22 cellular contexts compared by ENCODE assay signal in the genomic region with DNA sequence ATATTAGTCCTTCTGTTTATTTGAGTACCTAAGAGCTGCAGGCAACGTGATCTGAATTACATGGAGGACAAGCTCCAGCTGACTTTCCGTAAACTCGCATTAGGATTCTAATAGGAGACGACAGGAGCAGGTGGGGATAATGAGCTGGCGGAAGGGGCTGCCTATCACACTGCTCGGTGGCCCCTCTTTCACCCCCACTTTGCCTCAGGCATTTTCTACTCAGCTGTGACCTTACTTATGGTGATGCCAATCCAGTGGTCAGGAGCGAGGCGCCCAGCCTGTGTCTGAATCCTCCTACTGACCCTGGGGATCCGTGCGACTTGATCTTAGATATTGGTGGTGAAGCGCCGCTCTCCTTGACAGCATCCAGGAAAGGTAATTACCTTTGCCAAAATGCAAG. TPM values are rescaled to one million over a fixed set of nuclear protein-coding genes. Genes with fewer than 3 reads are reported as not detected.
DNase-seq lines count a peak whose midpoint lies in the region; ATAC-seq and TF ChIP-seq lines count a peak whose summit lies in the region.
"Had no signal": no experiment of that assay in that cellular context is flagged by ENCODE, and none has a peak within 500 bp of the region (broad histone marks: within the 10 kb centered on the region; RNA-seq: fewer than 3 reads in every experiment).

A gene with protein sequence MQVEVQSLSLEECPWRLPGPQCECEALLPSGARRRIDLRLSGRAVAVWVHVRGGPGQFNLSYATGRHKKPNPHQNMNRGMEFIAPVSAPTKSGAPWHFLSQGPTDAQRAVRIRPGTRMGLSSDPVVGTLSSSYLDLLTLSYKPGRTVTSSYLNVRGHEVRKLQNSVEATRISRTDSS (plus strand): TSS at position 234 of the 400 bp plus-strand sequence. CDS start 160 bp downstream, at position 394.

- H3K9ac ChIP-seq in mesenchymal stem cell (ENCODE audit: low read length), result no peak within 1 kb of the TSS

- H3K27me3 ChIP-seq in mesenchymal stem cell (ENCODE audit: control insufficient read depth in 1 of 2, insufficient read depth in 1 of 2, low read length in 2 of 2) (peaks cover 14 to 52% of the 10 kb centered on the region in 2 experiments), lower lobe of right lung (ENCODE audit: low read depth) (no peaks in the 10 kb centered on the region)

- H2BK15ac ChIP-seq in mesenchymal stem cell (ENCODE audit: low read depth, poor library complexity, severe bottlenecking), result no peak within 1 kb of the TSS

- H3K79me1 ChIP-seq in mesenchymal stem cell (replicated peaks; ENCODE audit: low read length, poor library complexity, severe bottlenecking), result no peaks in the 10 kb centered on the region

- H3K27ac ChIP-seq in mesenchymal stem cell (ENCODE audit: low read length, poor library complexity, severe bottlenecking) (no peak within 1 kb of the TSS), lower lobe of right lung (no peak within 1 kb of the TSS)
- H3K27ac ChIP-seq: 22Rv1, RWPE1, SJSA1 had no signal

- no peaks in the 10 kb centered on the region for H3K4me1 ChIP-seq in mesenchymal stem cell (ENCODE audit: control insufficient read depth, insufficient read depth, low read depth, low read length)
- no peaks in the 10 kb centered on the region for H3K4me1 ChIP-seq in lower lobe of right lung
- H3K4me1 ChIP-seq: BE2C, SJSA1 had no signal

- H3K9me3 ChIP-seq in T-helper 17 cell (ENCODE audit: control insufficient read depth, low read length, poor library complexity, severe bottlenecking) (no peaks in the 10 kb centered on the region), mesenchymal stem cell (ENCODE audit: control insufficient read depth, low read length) (no peaks in the 10 kb centered on the region), lower lobe of right lung (no peaks in the 10 kb centered on the region)
- H3K9me3 ChIP-seq: BE2C, SJSA1 had no signal

- H2BK120ac ChIP-seq in mesenchymal stem cell (ENCODE audit: low read depth, low read length), result no peak within 1 kb of the TSS

- no peak within 1 kb of the TSS for H2AFZ ChIP-seq in mesenchymal stem cell (ENCODE audit: low read depth, low read length)

- WGBS in mesenchymal stem cell, result 87% methylated on average over 12 of the region's 12 CpGs

- H4K8ac ChIP-seq in mesenchymal stem cell (ENCODE audit: low read length), result peak within 1 kb of the TSS; percentile 49

- no peak within 1 kb of the TSS for H3K4me3 Mint-ChIP-seq in T-helper 17 cell
- H3K4me3 Mint-ChIP-seq: CD4-positive, alpha-beta T cell had no signal

- no peak within 1 kb of the TSS for H3K4ac ChIP-seq in mesenchymal stem cell (ENCODE audit: low read depth in 1 of 2, low read length in 2 of 2)

- no peak within 1 kb of the TSS for H3K18ac ChIP-seq in mesenchymal stem cell (ENCODE audit: low read depth in 1 of 2, low read length in 2 of 2)

- no peak within 1 kb of the TSS for H2BK5ac ChIP-seq in mesenchymal stem cell (ENCODE audit: low read depth, low read length, poor library complexity, severe bottlenecking)

- no peak within 1 kb of the TSS for H2AK5ac ChIP-seq in mesenchymal stem cell (ENCODE audit: low read length, severe bottlenecking)

- no peak within 1 kb of the TSS for H3K4me2 ChIP-seq in mesenchymal stem cell (ENCODE audit: low read length, poor library complexity, severe bottlenecking)

- no peak within 1 kb of the TSS for H3K23ac ChIP-seq in mesenchymal stem cell (ENCODE audit: low read length in 2 of 2)

- peak within 1 kb of the TSS; percentile 29 for H3K27ac Mint-ChIP-seq in T-helper 17 cell
- H3K27ac Mint-ChIP-seq: CD4-positive, alpha-beta T cell had no signal

- H3K36me3 ChIP-seq in mesenchymal stem cell (ENCODE audit: control insufficient read depth in 1 of 2, insufficient read depth in 2 of 2, low read depth in 1 of 2, low read length in 2 of 2) (no peaks in the 10 kb centered on the region), lower lobe of right lung (no peaks in the 10 kb centered on the region)
- H3K36me3 ChIP-seq: BE2C, SJSA1 had no signal

- H3K4me1 Mint-ChIP-seq in T-helper 17 cell, result peaks cover 8% of the 10 kb centered on the region

- no peak within 1 kb of the TSS for H4K91ac ChIP-seq in mesenchymal stem cell (ENCODE audit: low read length)

- no peak within 1 kb of the TSS for H3K4me3 ChIP-seq in mesenchymal stem cell (ENCODE audit: insufficient read depth in 1 of 2, low read depth in 1 of 2, low read length in 2 of 2)
- H3K4me3 ChIP-seq in lower lobe of right lung, result no peak within 1 kb of the TSS
- H3K4me3 ChIP-seq: SJSA1 had no signal

- no peak within 1 kb of the TSS for H2BK12ac ChIP-seq in mesenchymal stem cell (ENCODE audit: low read length in 2 of 2)

- DNase-seq in NCI-H1694 (lab: John Stamatoyannopoulos, UW), result peak; percentile 17
- no peak for DNase-seq in NCI-H1694 treated with DMSO at 0.1 percent for 48 hours (lab: John Stamatoyannopoulos, UW)
- peak in 2 of 3 experiments; percentile 68 to 94 for DNase-seq in NCI-H1417 (lab: John Stamatoyannopoulos, UW)
- DNase-seq in T-helper 17 cell, result no peak
- no peak for DNase-seq in mesenchymal stem cell
- no peak for DNase-seq in lower lobe of right lung
- no peak for DNase-seq in HT-29 (ENCODE audit: low spot score)
- DNase-seq: BE2C; CD4-positive, alpha-beta T cell; DMS79 treated with DMSO at 0.1 percent for 48 hours; HCEC 1CT; KBM-7; NCI-H1092 treated with DMSO at 0.1 percent for 48 hours; NCI-H187 treated with DMSO at 0.1 percent for 48 hours; SW 1271 had no signal

- H3K14ac ChIP-seq in mesenchymal stem cell (ENCODE audit: low read length in 2 of 2), result no peak within 1 kb of the TSS

- peaks cover 4% of the 10 kb centered on the region for H3K36me3 Mint-ChIP-seq in T-helper 17 cell (ENCODE audit: low read depth)

- intact Hi-C loops in lower lobe of right lung (cut with DNase I), result no loop called here

- no peak for ATAC-seq in T-helper 17 cell
- ATAC-seq in lower lobe of right lung, result no peak
- ATAC-seq in esophagus mucosa, result no peak

- TF ChIP-seq CTCF in lower lobe of right lung (IDR thresholded peaks at IDR 0.05), result no peak

- peaks cover 35% of the 10 kb centered on the region for H3K27me3 Mint-ChIP-seq in T-helper 17 cell
- H3K27me3 Mint-ChIP-seq: CD4-positive, alpha-beta T cell had no signal

RNA-seq across cellular contexts. Expression of the gene that starts here (rescaled TPM):
- total RNA-seq in T-helper 17 cell, result not detected
- not detected for polyA plus RNA-seq in mesenchymal stem cell (2013, experiment 1 of 2)
- polyA plus RNA-seq in mesenchymal stem cell (2013, experiment 2 of 2), result not detected
- total RNA-seq in lower lobe of right lung, result not detected
- total RNA-seq in HT-29 (2014; rRNA removed; shearing (Covaris generic)), result not detected in 2 replicates
- not detected for total RNA-seq in esophagus mucosa
- total RNA-seq: CD4-positive, alpha-beta T cell; M059J; NCI-H460; SJSA1 had no signal
- polyA plus RNA-seq: AG04450 had no signal

Comparison
In these comparisons a context has a peak if more than half of its experiments do, and no peak if none do; other contexts are left out.
1. DNase-seq: peak in NCI-H1694 (single experiment) and NCI-H1417 (2 of 3); none in NCI-H1694 treated with DMSO at 0.1 percent for 48 hours (single experiment), T-helper 17 cell (0 of 3), mesenchymal stem cell (single experiment), lower lobe of right lung (single experiment) and HT-29 (single experiment).